ENCODE assay signal across 8 cellular contexts in the genomic region with DNA sequence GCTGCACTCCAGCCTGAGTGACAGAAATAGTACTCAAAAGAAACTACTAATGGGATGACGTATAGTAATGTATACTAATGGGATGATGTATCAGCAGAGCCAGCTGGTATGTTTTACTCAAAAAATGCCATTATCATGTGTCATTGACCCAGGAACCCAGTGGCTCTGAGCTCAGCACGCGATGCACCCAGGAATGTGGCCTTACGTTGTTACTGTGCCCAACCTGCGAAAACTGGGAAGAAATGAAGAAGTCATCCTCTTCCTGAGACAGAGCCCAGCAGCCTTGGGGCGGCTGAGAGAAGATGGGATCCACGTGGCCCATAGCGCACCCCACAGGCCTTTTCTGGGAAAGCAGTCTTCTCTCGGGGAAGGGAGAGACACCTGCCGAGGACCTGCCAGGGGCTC. TPM values are rescaled to one million over a fixed set of nuclear protein-coding genes. Genes with fewer than 3 reads are reported as not detected.
DNase-seq lines count a peak whose midpoint lies in the region; ATAC-seq and TF ChIP-seq lines count a peak whose summit lies in the region.

No MANE protein-coding gene starts in this region.

- H3K27me3 ChIP-seq in KMS-11 (ENCODE audit: insufficient read depth, low read depth) (no peaks in the 10 kb centered on the region), adrenal gland (no peaks in the 10 kb centered on the region)

- peaks cover 29% of the 10 kb centered on the region; the same call in 1 of the 2 replicates for H3K79me2 ChIP-seq in KMS-11 (ENCODE audit: insufficient read depth, low read depth)

- 80 to 85% (median 83%) methylated on average over 5 to 10 of the region's 10 CpGs for WGBS in adrenal gland, 4 donors

- in situ Hi-C loops in astrocyte of the cerebellum (cut with HindIII; ENCODE audit: low sequenced_read_pairs), result no loop called here

- H2AFZ ChIP-seq in KMS-11 (ENCODE audit: low read depth), result no peak overlapping the region

- TF ChIP-seq POLR2A in adrenal gland (IDR thresholded peaks at IDR 0.05), result no peak

- ATAC-seq in mucosa of descending colon, result peak; percentile 31
- no peak for ATAC-seq in HG03469 (IDR thresholded peaks at IDR 0.05; ENCODE audit: unreplicated experiment)
- ATAC-seq in HG03097 (IDR thresholded peaks at IDR 0.05; ENCODE audit: low FRiP score, unreplicated experiment), result no peak
- no peak for ATAC-seq in HG03457 (IDR thresholded peaks at IDR 0.05; ENCODE audit: unreplicated experiment)

- H3K4me3 ChIP-seq in KMS-11 (IDR thresholded peaks at IDR 0.05; ENCODE audit: insufficient read depth, low read depth, low read length) (no peak overlapping the region), astrocyte of the cerebellum (ENCODE audit: low read depth, low read length) (no peak overlapping the region), mucosa of descending colon (no peak overlapping the region), adrenal gland (no peak overlapping the region)

- intact Hi-C loops in mucosa of descending colon (cut with DNase I, micrococcal nuclease) (no loop called here), adrenal gland (cut with DNase I) (no loop called here)

- H3K4me1 ChIP-seq in KMS-11 (ENCODE audit: low read depth, poor library complexity, severe bottlenecking), result no peaks in the 10 kb centered on the region
- H3K4me1 ChIP-seq in mucosa of descending colon (ENCODE audit: low read depth), result no peaks in the 10 kb centered on the region
- H3K4me1 ChIP-seq in adrenal gland (replicated peaks in 1 of 2), result no peaks in the 10 kb centered on the region

- TF ChIP-seq CTCF in KMS-11 (conservative IDR thresholded peaks at IDR 0.05; ENCODE audit: low read depth, low read length) (0 out of 2 replicates have a peak, but pooled peaks have one; percentile 18), astrocyte of the cerebellum (IDR thresholded peaks at IDR 0.05; ENCODE audit: low read depth, low read length, missing control alignments) (peak; percentile 53), mucosa of descending colon (IDR thresholded peaks at IDR 0.05) (no peak), adrenal gland (IDR thresholded peaks at IDR 0.05) (no peak)

- H3K9ac ChIP-seq in KMS-11, result no peak overlapping the region

- H3K27ac ChIP-seq in KMS-11, result no peak overlapping the region
- H3K27ac ChIP-seq in adrenal gland, result no peak overlapping the region

- H4K20me1 ChIP-seq in KMS-11 (ENCODE audit: insufficient read depth), result no peaks in the 10 kb centered on the region

- DNase-seq in Daoy (ENCODE audit: low read depth) (peak; percentile 97), astrocyte of the cerebellum (ENCODE audit: low read depth) (peak; percentile 87), mucosa of descending colon (no peak), adrenal gland (no peak)

- no peak overlapping the region for H3K4me2 ChIP-seq in KMS-11

- H3K9me3 ChIP-seq in mucosa of descending colon, result no peaks in the 10 kb centered on the region
- H3K9me3 ChIP-seq in adrenal gland (replicated peaks in 1 of 3), result no peaks in the 10 kb centered on the region

- H3K36me3 ChIP-seq in KMS-11 (ENCODE audit: insufficient read depth) (peaks cover 11% of the 10 kb centered on the region; the same call in 1 of the 2 replicates), mucosa of descending colon (ENCODE audit: low read depth) (no peaks in the 10 kb centered on the region), adrenal gland (replicated peaks in 1 of 2) (peaks cover 0 to 50% of the 10 kb centered on the region in 2 donors)

RNA-seq across cellular contexts. Expression of gene UBE2J2, which starts 8.8 kb away (rescaled TPM):
- 82.1 and 87.3 TPM in 2 replicates for total RNA-seq in Daoy (2014; rRNA removed; shearing (Covaris generic))
- total RNA-seq in mucosa of descending colon (10 to 100 TPM; 49.8 to 65.8 (median 61.1) TPM), adrenal gland (10 to 100 TPM; 41.2 to 56.1 (median 47.0) TPM)
- polyA plus RNA-seq in adrenal gland, result 10 to 100 TPM; 49.8 to 74.4 (median 55.2) TPM

RNA-seq across cellular contexts. Expression of gene SCNN1D, which starts 15.4 kb away (rescaled TPM):
- total RNA-seq in Daoy (2014; rRNA removed; shearing (Covaris generic)), result 0.71 and 0.86 TPM in 2 replicates
- total RNA-seq in mucosa of descending colon, result 1 to 10 TPM; 3.5 to 5.4 (median 4.5) TPM
- 10 to 100 TPM in 1 of 8 donors, 1 to 10 TPM in 7; 1.1 to 22.4 (median 4.1) TPM for total RNA-seq in adrenal gland
- 10 to 100 TPM in 2 of 3 donors, under 1 TPM in 1; 0.18 to 53.6 (median 31.8) TPM for polyA plus RNA-seq in adrenal gland

RNA-seq across cellular contexts. Expression of gene C1QTNF12, which starts 18.3 kb away (rescaled TPM):
- total RNA-seq in Daoy (2014; rRNA removed; shearing (Covaris generic)), result 0.36 TPM in 1 of 2 replicates, not detected in the other
- total RNA-seq in mucosa of descending colon (10 to 100 TPM; 21.5 to 54.0 (median 36.5) TPM), adrenal gland (1 to 10 TPM in 4 of 8 donors, under 1 TPM in 2, not detected in 2; 0.28 to 2.6 (median 1.2) TPM)
- 1 to 10 TPM in 2 of 3 donors, not detected in 1; 3.0 to 4.3 TPM for polyA plus RNA-seq in adrenal gland

RNA-seq across cellular contexts. Expression of gene B3GALT6, which starts 32.8 kb away (rescaled TPM):
- 44.5 and 49.1 TPM in 2 replicates for total RNA-seq in Daoy (2014; rRNA removed; shearing (Covaris generic))
- 10 to 100 TPM in 1 of 3 donors, 1 to 10 TPM in 2; 7.3 to 12.5 (median 9.0) TPM for total RNA-seq in mucosa of descending colon
- total RNA-seq in adrenal gland, result 10 to 100 TPM; 11.7 to 39.4 (median 18.5) TPM
- polyA plus RNA-seq in adrenal gland, result 10 to 100 TPM in 2 of 3 donors, 1 to 10 TPM in 1; 7.2 to 14.1 (median 10.3) TPM

RNA-seq across cellular contexts. Expression of gene SDF4, which starts 33.1 kb away (rescaled TPM):
- total RNA-seq in Daoy (2014; rRNA removed; shearing (Covaris generic)), result 84.4 and 91.8 TPM in 2 replicates
- total RNA-seq in mucosa of descending colon, result 100 to 1,000 TPM; 169 to 257 (median 226) TPM
- 100 to 1,000 TPM; 106 to 221 (median 176) TPM for total RNA-seq in adrenal gland
- polyA plus RNA-seq in adrenal gland, result 100 to 1,000 TPM; 129 to 131 (median 130) TPM

Comparison
In these comparisons a context has a peak if more than half of its experiments do, and no peak if none do; other contexts are left out.
1. DNase-seq: peak in Daoy (single experiment) and astrocyte of the cerebellum (single experiment); none in mucosa of descending colon (0 of 3) and adrenal gland (0 of 7).
2. CTCF ChIP-seq: peak in KMS-11 (single experiment) and astrocyte of the cerebellum (single experiment); none in mucosa of descending colon (single experiment) and adrenal gland (0 of 6).
3. RNA of gene C1QTNF12, which starts 18.3 kb away (total RNA-seq): 21.5 to 54.0 TPM in mucosa of descending colon; 0.28 to 2.6 TPM in adrenal gland and 0.36 TPM in Daoy; every median in the first group is over 4 times any median in the second.